5 cellular contexts compared by ENCODE assay signal in the genomic region with DNA sequence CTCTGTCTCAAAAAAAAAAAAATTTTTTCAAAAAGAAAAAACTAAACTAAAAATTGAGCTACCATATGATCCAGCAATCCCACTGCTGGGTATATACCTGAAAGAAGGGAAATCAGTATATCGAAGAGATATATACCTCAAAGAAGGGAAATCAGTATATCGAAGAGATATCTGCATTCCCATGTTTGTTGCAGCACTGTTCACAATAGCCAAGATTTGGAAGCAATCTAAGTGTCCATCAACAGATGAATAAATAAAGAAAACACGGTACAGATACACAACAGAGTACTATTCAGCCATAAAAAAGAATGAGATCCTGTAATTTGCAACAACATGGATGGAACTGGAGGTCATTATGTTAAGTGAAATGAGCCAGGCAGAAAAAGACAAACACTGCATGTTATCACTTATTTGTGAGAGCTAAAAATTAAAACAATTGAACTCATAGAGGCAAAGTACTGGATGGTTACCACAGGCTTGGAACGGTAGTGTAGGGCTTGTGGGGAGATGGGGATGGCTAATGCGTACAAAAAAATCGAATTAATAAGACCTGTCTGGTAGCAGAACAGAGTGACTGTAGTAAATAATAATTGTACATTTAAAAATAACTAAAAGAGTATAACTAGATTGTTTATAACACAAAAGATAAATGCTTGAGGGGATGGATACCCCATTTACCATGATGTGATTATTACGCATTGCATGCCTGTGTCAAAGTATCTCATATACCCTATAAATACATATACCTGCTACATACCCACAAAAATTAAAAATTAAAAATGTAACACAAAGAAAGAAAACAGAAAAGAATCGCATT. TPM values are rescaled to one million over a fixed set of nuclear protein-coding genes. Genes with fewer than 3 reads are reported as not detected.
"Had no signal": no experiment of that assay in that cellular context is flagged by ENCODE, and none has a peak within 500 bp of the region (broad histone marks: within the 10 kb centered on the region; RNA-seq: fewer than 3 reads in every experiment).

No MANE protein-coding gene starts in this region.

RNA-seq across cellular contexts. Expression of a gene that starts 25.4 kb away (rescaled TPM):
- polyA plus RNA-seq: hepatocyte, neural cell, pancreas, sigmoid colon, urinary bladder had no signal
